ENCODE assay signal across 1 cellular context in the genomic region with DNA sequence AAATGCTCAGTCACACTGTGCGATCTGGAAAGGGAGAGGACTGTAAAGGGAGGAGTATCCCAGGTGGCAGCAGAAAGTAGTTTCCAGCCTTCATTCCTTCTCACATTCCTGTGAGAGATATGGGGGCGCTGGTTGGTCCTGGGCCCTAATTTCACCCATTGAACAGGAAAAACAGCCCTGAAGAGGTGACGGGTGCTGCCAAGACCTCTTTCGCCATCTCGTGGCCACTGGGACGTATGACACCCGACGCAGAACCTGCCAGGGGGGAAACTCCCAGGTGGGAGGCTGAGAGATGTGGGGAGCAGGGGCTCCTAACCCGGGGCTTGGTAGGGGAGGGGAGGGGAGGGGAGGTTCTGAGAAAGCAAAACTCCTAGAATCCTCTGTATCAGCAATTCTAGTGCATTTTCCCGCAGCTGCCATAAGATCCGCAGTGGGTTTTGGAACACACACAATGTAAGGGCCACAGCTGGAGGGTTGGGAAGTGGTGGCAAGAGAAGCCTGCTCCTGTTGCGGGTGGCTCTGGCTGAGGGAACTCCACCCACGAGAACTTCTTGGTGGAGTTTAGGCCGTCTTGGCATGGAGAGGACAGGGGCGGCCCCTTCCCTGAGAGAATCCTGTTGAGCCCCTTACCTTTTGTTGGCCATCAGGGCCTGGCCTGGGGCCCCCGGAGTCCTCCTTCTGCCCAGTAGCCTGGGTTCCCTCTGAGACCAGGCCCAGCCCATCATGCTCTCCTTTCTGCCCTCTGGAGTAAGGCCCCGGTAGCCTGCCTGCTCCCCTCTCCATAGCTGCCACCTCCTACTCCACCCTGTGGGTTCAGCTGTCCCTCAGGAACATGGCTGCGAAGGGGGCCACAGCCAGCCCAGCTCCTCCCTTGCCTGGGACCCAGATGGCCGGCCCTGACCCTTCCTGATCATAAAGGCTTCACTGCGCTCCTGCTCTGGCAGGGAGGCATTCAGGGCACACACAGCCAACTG.
TF ChIP-seq lines count a peak whose summit lies in the region.

No MANE protein-coding gene starts in this region.

TF ChIP-seq in GM23338, 12 proteins besides CTCF, POLR2A, EP300 and RAD21 (continued from another document):
- TF ChIP-seq, protein P1, sequence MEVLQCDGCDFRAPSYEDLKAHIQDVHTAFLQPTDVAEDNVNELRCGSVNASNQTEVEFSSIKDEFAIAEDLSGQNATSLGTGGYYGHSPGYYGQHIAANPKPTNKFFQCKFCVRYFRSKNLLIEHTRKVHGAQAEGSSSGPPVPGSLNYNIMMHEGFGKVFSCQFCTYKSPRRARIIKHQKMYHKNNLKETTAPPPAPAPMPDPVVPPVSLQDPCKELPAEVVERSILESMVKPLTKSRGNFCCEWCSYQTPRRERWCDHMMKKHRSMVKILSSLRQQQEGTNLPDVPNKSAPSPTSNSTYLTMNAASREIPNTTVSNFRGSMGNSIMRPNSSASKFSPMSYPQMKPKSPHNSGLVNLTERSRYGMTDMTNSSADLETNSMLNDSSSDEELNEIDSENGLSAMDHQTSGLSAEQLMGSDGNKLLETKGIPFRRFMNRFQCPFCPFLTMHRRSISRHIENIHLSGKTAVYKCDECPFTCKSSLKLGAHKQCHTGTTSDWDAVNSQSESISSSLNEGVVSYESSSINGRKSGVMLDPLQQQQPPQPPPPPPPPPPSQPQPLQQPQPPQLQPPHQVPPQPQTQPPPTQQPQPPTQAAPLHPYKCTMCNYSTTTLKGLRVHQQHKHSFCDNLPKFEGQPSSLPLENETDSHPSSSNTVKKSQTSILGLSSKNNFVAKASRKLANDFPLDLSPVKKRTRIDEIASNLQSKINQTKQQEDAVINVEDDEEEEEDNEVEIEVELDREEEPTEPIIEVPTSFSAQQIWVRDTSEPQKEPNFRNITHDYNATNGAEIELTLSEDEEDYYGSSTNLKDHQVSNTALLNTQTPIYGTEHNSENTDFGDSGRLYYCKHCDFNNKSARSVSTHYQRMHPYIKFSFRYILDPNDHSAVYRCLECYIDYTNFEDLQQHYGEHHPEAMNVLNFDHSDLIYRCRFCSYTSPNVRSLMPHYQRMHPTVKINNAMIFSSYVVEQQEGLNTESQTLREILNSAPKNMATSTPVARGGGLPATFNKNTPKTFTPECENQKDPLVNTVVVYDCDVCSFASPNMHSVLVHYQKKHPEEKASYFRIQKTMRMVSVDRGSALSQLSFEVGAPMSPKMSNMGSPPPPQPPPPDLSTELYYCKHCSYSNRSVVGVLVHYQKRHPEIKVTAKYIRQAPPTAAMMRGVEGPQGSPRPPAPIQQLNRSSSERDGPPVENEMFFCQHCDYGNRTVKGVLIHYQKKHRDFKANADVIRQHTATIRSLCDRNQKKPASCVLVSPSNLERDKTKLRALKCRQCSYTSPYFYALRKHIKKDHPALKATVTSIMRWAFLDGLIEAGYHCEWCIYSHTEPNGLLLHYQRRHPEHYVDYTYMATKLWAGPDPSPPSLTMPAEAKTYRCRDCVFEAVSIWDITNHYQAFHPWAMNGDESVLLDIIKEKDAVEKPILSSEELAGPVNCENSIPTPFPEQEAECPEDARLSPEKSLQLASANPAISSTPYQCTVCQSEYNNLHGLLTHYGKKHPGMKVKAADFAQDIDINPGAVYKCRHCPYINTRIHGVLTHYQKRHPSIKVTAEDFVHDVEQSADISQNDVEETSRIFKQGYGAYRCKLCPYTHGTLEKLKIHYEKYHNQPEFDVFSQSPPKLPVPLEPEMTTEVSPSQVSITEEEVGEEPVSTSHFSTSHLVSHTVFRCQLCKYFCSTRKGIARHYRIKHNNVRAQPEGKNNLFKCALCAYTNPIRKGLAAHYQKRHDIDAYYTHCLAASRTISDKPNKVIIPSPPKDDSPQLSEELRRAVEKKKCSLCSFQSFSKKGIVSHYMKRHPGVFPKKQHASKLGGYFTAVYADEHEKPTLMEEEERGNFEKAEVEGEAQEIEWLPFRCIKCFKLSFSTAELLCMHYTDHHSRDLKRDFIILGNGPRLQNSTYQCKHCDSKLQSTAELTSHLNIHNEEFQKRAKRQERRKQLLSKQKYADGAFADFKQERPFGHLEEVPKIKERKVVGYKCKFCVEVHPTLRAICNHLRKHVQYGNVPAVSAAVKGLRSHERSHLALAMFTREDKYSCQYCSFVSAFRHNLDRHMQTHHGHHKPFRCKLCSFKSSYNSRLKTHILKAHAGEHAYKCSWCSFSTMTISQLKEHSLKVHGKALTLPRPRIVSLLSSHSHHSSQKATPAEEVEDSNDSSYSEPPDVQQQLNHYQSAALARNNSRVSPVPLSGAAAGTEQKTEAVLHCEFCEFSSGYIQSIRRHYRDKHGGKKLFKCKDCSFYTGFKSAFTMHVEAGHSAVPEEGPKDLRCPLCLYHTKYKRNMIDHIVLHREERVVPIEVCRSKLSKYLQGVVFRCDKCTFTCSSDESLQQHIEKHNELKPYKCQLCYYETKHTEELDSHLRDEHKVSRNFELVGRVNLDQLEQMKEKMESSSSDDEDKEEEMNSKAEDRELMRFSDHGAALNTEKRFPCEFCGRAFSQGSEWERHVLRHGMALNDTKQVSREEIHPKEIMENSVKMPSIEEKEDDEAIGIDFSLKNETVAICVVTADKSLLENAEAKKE (CRISPR knock-in tag; IDR thresholded peaks at IDR 0.05), result no peak
- TF ChIP-seq ZNF331 (CRISPR knock-in tag; IDR thresholded peaks at IDR 0.05; ENCODE audit: low read depth) (no peak), NANOG (IDR thresholded peaks at IDR 0.05; ENCODE audit: borderline replicate concordance) (no peak), CREB1 (CRISPR knock-in tag; IDR thresholded peaks at IDR 0.05; ENCODE audit: low read depth) (no peak), EZH2phosphoT487 (IDR thresholded peaks at IDR 0.05; ENCODE audit: unreplicated experiment) (no peak), JUNB (IDR thresholded peaks at IDR 0.05; ENCODE audit: unreplicated experiment) (no peak), EZH2 (IDR thresholded peaks at IDR 0.05; ENCODE audit: low read depth, unreplicated experiment) (no peak)
- TF ChIP-seq, protein P2, sequence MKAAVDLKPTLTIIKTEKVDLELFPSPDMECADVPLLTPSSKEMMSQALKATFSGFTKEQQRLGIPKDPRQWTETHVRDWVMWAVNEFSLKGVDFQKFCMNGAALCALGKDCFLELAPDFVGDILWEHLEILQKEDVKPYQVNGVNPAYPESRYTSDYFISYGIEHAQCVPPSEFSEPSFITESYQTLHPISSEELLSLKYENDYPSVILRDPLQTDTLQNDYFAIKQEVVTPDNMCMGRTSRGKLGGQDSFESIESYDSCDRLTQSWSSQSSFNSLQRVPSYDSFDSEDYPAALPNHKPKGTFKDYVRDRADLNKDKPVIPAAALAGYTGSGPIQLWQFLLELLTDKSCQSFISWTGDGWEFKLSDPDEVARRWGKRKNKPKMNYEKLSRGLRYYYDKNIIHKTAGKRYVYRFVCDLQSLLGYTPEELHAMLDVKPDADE (IDR thresholded peaks at IDR 0.05), result no peak
- TF ChIP-seq, protein P3, sequence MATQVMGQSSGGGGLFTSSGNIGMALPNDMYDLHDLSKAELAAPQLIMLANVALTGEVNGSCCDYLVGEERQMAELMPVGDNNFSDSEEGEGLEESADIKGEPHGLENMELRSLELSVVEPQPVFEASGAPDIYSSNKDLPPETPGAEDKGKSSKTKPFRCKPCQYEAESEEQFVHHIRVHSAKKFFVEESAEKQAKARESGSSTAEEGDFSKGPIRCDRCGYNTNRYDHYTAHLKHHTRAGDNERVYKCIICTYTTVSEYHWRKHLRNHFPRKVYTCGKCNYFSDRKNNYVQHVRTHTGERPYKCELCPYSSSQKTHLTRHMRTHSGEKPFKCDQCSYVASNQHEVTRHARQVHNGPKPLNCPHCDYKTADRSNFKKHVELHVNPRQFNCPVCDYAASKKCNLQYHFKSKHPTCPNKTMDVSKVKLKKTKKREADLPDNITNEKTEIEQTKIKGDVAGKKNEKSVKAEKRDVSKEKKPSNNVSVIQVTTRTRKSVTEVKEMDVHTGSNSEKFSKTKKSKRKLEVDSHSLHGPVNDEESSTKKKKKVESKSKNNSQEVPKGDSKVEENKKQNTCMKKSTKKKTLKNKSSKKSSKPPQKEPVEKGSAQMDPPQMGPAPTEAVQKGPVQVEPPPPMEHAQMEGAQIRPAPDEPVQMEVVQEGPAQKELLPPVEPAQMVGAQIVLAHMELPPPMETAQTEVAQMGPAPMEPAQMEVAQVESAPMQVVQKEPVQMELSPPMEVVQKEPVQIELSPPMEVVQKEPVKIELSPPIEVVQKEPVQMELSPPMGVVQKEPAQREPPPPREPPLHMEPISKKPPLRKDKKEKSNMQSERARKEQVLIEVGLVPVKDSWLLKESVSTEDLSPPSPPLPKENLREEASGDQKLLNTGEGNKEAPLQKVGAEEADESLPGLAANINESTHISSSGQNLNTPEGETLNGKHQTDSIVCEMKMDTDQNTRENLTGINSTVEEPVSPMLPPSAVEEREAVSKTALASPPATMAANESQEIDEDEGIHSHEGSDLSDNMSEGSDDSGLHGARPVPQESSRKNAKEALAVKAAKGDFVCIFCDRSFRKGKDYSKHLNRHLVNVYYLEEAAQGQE (IDR thresholded peaks at IDR 0.05; ENCODE audit: unreplicated experiment), result no peak
